ENCODE assay signal across 13 cellular contexts in the genomic region with DNA sequence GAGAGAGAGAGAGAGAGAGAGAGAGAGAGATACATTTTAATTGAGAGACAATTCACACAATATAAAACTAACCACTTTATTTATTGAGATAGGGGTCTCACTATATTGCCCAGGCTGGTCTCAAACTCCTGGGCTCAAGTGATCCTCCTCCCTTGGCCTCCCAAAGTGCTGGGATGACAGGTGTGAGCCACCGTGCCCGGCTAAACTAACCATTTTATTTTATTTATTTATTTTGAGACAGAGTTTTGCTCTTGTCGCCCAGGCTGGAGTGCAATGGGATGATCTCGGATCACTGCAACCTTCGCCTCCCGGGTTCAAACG. TPM values are rescaled to one million over a fixed set of nuclear protein-coding genes. Genes with fewer than 3 reads are reported as not detected.
DNase-seq lines count a peak whose midpoint lies in the region; ATAC-seq, FAIRE-seq and TF ChIP-seq lines count a peak whose summit lies in the region.
"Not testable (repeated sequence)": the region's sequence is repeated elsewhere in the genome, so short reads cannot be mapped to it uniquely, and the experiment has no call there.
"Had no signal": no experiment of that assay in that cellular context is flagged by ENCODE, and none has a peak within 500 bp of the region (broad histone marks: within the 10 kb centered on the region; RNA-seq: fewer than 3 reads in every experiment).

No MANE protein-coding gene starts in this region.

- H3K18ac ChIP-seq in trophoblast cell (ENCODE audit: low read length): not testable (repeated sequence)

- not testable (repeated sequence) for H3K23ac ChIP-seq in trophoblast cell (ENCODE audit: low read length)

- TF ChIP-seq EP300 in K562 (IDR thresholded peaks at IDR 0.05; ENCODE audit: low read length): not testable (repeated sequence)

- TF ChIP-seq POLR2A in K562 (conservative IDR thresholded peaks at IDR 0.05); esophagus squamous epithelium (IDR thresholded peaks at IDR 0.05): not testable (repeated sequence)

- H3K27me3 ChIP-seq in Loucy (ENCODE audit: insufficient read depth, low read length, poor library complexity, severe bottlenecking); K562 (ENCODE audit: control insufficient read depth in 2 of 2, insufficient read depth in 2 of 2, low read length in 2 of 2); esophagus squamous epithelium; lower lobe of right lung (ENCODE audit: low read depth); trophoblast cell (ENCODE audit: insufficient read depth, low read length): not testable (repeated sequence)

- peak overlapping the region; percentile 90 for H3K27ac ChIP-seq in K562 (ENCODE audit: extremely low read depth, low read depth, low read length)
- peak overlapping the region; percentile 89 to 100 (median 94) for H3K27ac ChIP-seq in esophagus squamous epithelium
- peak overlapping the region; percentile 82 for H3K27ac ChIP-seq in lower lobe of right lung
- peak overlapping the region; percentile 93 for H3K27ac ChIP-seq in trophoblast cell (ENCODE audit: low read depth, low read length)
- H3K27ac ChIP-seq in temporal lobe (ENCODE audit: low read depth, low read length): peak overlapping the region; percentile 85

- not testable (repeated sequence) for H3K36me3 ChIP-seq in Loucy (ENCODE audit: insufficient read depth, low read length); K562 (ENCODE audit: control insufficient read depth, insufficient read depth, low read length); esophagus squamous epithelium; lower lobe of right lung; trophoblast cell (ENCODE audit: control insufficient read depth in 1 of 2, insufficient read depth in 2 of 2, low read length in 2 of 2)

- not testable (repeated sequence) for H3K9me2 ChIP-seq in Loucy (replicated peaks; ENCODE audit: low read depth, low read length)

- not testable (repeated sequence) for H2BK12ac ChIP-seq in trophoblast cell (ENCODE audit: low read length)

- H4K91ac ChIP-seq in trophoblast cell (ENCODE audit: low read depth, low read length): peak overlapping the region; percentile 63

- not testable (repeated sequence) for BruUV-seq in K562 (replicated peaks; lab: Mats Ljungman, UMichigan)

- POLR2A ChIA-PET in activated CD4-positive, alpha-beta T cell treated with anti-CD3 and anti-CD28 coated beads, Interleukin-2, amount 10 ng/mL, durations not matched to agents 7 days and 5 days (lab: Charles Lee): not testable (repeated sequence)
- POLR2A ChIA-PET in K562 (lab: Yijun Ruan, JAX): interaction anchor here (0.7 to 2.3 kb wide), 4 partner anchors 10 to 317 kb away, joined by 3 to 21 read pairs (median 6); no protein-coding TSS in a partner anchor

- peak overlapping the region; percentile 36 for H3K4me3 ChIP-seq in Loucy (ENCODE audit: low read length, poor library complexity, severe bottlenecking)
- H3K4me3 ChIP-seq in K562; lower lobe of right lung; trophoblast cell (ENCODE audit: low read depth, low read length): not testable (repeated sequence)
- H3K4me3 ChIP-seq in esophagus squamous epithelium: peak overlapping the region in 1 of 4 donors; percentile 6

- not testable (repeated sequence) for H2AFZ ChIP-seq in Loucy (ENCODE audit: low read length); K562 (ENCODE audit: low read depth, low read length); trophoblast cell (ENCODE audit: insufficient read depth, low read length, poor library complexity)

- H4K8ac ChIP-seq in trophoblast cell (ENCODE audit: low read depth, low read length): not testable (repeated sequence)

- CTCF ChIA-PET in activated CD4-positive, alpha-beta T cell treated with anti-CD3 and anti-CD28 coated beads, Interleukin-2, amount 10 ng/mL, durations not matched to agents 7 days and 5 days (lab: Charles Lee): interaction anchor here (0.6 to 1.7 kb wide), 8 partner anchors 24 to 170 kb away, joined by 3 to 8 read pairs (median 4); a partner anchor contains a TSS
- CTCF ChIA-PET in K562 (lab: Yijun Ruan, JAX; ENCODE audit: low intra/inter-chr PET ratio): not testable (repeated sequence)

- peak overlapping the region; percentile 73 to 81 for H3K4me3 Mint-ChIP-seq in CD14-positive monocyte
- H3K4me3 Mint-ChIP-seq in activated CD4-positive, alpha-beta T cell treated with anti-CD3 and anti-CD28 coated beads, Interleukin-2, amount 10 ng/mL, durations not matched to agents 7 days and 5 days: peak overlapping the region; percentile 57

- H3K27me3 Mint-ChIP-seq in CD14-positive monocyte (ENCODE audit: low read depth in 3 of 3); activated CD4-positive, alpha-beta T cell treated with anti-CD3 and anti-CD28 coated beads, Interleukin-2, amount 10 ng/mL, durations not matched to agents 7 days and 5 days: not testable (repeated sequence)

- not testable (repeated sequence) for H2AK5ac ChIP-seq in trophoblast cell (ENCODE audit: low read length)

- H3K9ac ChIP-seq in Loucy (ENCODE audit: low read depth, low read length, poor library complexity, severe bottlenecking): peak overlapping the region; percentile 49
- H3K9ac ChIP-seq in K562 (ENCODE audit: insufficient read depth in 1 of 2, low read depth in 2 of 2, low read length in 2 of 2): peak overlapping the region in 1 of 2 experiments; percentile 62; a peak in 2 of 4 replicates
- H3K9ac ChIP-seq in trophoblast cell (ENCODE audit: low read length): not testable (repeated sequence)

- H2BK5ac ChIP-seq in trophoblast cell (ENCODE audit: low read depth, low read length, poor library complexity): not testable (repeated sequence)

- DNase-seq in CD14-positive monocyte (ENCODE audit: low spot score); activated CD4-positive, alpha-beta T cell treated with anti-CD3 and anti-CD28 coated beads, Interleukin-2, amount 10 ng/mL, durations not matched to agents 7 days and 5 days; K562 (ENCODE audit: extremely low read depth in 1 of 4, low spot score in 3 of 4); esophagus squamous epithelium (lab: John Stamatoyannopoulos, UW); lower lobe of right lung; trophoblast cell: not testable (repeated sequence)

- peaks cover 37% of the 10 kb centered on the region for H3K4me1 ChIP-seq in Loucy (ENCODE audit: insufficient read depth, low read length, poor library complexity, severe bottlenecking)
- H3K4me1 ChIP-seq in K562 (replicated peaks in 1 of 2; ENCODE audit: control insufficient read depth in 2 of 2, insufficient read depth in 2 of 2, low read length in 2 of 2): peaks cover 22 to 25% of the 10 kb centered on the region in 2 experiments
- H3K4me1 ChIP-seq in esophagus squamous epithelium: peaks cover 28 to 54% (median 38%) of the 10 kb centered on the region in 3 donors
- peaks cover 46% of the 10 kb centered on the region for H3K4me1 ChIP-seq in lower lobe of right lung
- peaks cover 8 to 26% of the 10 kb centered on the region in 2 experiments for H3K4me1 ChIP-seq in trophoblast cell (ENCODE audit: control insufficient read depth in 1 of 2, insufficient read depth in 2 of 2, low read length in 2 of 2)

- not testable (repeated sequence) for ATAC-seq in K562, lower lobe of right lung

- H4K12ac ChIP-seq in trophoblast cell (ENCODE audit: low read depth, low read length): not testable (repeated sequence)

- H3K14ac ChIP-seq in trophoblast cell (ENCODE audit: low read length): not testable (repeated sequence)

- not testable (repeated sequence) for H3K9me1 ChIP-seq in K562 (ENCODE audit: control insufficient read depth, insufficient read depth, low read length)

- H3K79me1 ChIP-seq in trophoblast cell (ENCODE audit: low read length): peaks cover 38% of the 10 kb centered on the region

- H2BK120ac ChIP-seq in trophoblast cell (ENCODE audit: insufficient read depth, low read length, poor library complexity): peak overlapping the region; percentile 84

- H3K27ac Mint-ChIP-seq in CD14-positive monocyte: peak overlapping the region; percentile 86 to 97 (median 96)
- not testable (repeated sequence) for H3K27ac Mint-ChIP-seq in activated CD4-positive, alpha-beta T cell treated with anti-CD3 and anti-CD28 coated beads, Interleukin-2, amount 10 ng/mL, durations not matched to agents 7 days and 5 days

- H3K36me3 Mint-ChIP-seq in CD14-positive monocyte; activated CD4-positive, alpha-beta T cell treated with anti-CD3 and anti-CD28 coated beads, Interleukin-2, amount 10 ng/mL, durations not matched to agents 7 days and 5 days (ENCODE audit: low read depth): not testable (repeated sequence)

- peaks cover 11% of the 10 kb centered on the region; the same call in 1 of the 2 replicates for H3F3A ChIP-seq in Loucy (ENCODE audit: low read depth)

- H4K20me1 ChIP-seq in Loucy (ENCODE audit: insufficient read depth, low read length, poor library complexity, severe bottlenecking); K562 (replicated peaks; ENCODE audit: control insufficient read depth, insufficient read depth, low read length): not testable (repeated sequence)

- TF ChIP-seq RAD21 in K562 (CRISPR knock-in tag; conservative IDR thresholded peaks at IDR 0.05 in 1 of 2, IDR thresholded peaks at IDR 0.05 in 1 of 2): not testable (repeated sequence)

- H3K79me2 ChIP-seq in Loucy (ENCODE audit: insufficient read depth, low read length): peaks cover 26% of the 10 kb centered on the region
- H3K79me2 ChIP-seq in K562 (ENCODE audit: control insufficient read depth, insufficient read depth, low read length): peaks cover 34% of the 10 kb centered on the region
- peaks cover 12% of the 10 kb centered on the region for H3K79me2 ChIP-seq in trophoblast cell (ENCODE audit: control insufficient read depth, insufficient read depth, low read length, poor library complexity)

- not testable (repeated sequence) for H3K9me3 Mint-ChIP-seq in CD14-positive monocyte; activated CD4-positive, alpha-beta T cell treated with anti-CD3 and anti-CD28 coated beads, Interleukin-2, amount 10 ng/mL, durations not matched to agents 7 days and 5 days

- WGBS in K562 (ENCODE audit: insufficient coverage, low coverage, missing lambda C conversion rate): 93% methylated on average over 7 of the region's 7 CpGs
- WGBS in esophagus squamous epithelium, 2 donors: 89% methylated on average over 7 of the region's 7 CpGs
- no CpG with 5 or more reads among the region's 7 CpGs for WGBS in trophoblast cell (ENCODE audit: extremely low coverage, insufficient coverage, insufficient read length)

- in situ Hi-C loops in K562 (cut with MboI): not testable (repeated sequence)

- TF ChIP-seq CTCF in CD14-positive monocyte (IDR thresholded peaks at IDR 0.05); Loucy (conservative IDR thresholded peaks at IDR 0.05; ENCODE audit: low read length); K562 (IDR thresholded peaks at IDR 0.05 in 2 of 3, conservative IDR thresholded peaks at IDR 0.05 in 1 of 3; ENCODE audit: insufficient read depth in 2 of 3, low read depth in 1 of 3, low read length in 3 of 3); esophagus squamous epithelium (IDR thresholded peaks at IDR 0.05); lower lobe of right lung (IDR thresholded peaks at IDR 0.05): not testable (repeated sequence)

- H3K4me2 ChIP-seq in Loucy (ENCODE audit: low read depth, low read length, poor library complexity, severe bottlenecking); trophoblast cell (ENCODE audit: low read length): not testable (repeated sequence)
- H3K4me2 ChIP-seq in K562 (ENCODE audit: insufficient read depth, low read length): peak overlapping the region; percentile 80

- peaks cover 27% of the 10 kb centered on the region for H3K4me1 Mint-ChIP-seq in CD14-positive monocyte
- H3K4me1 Mint-ChIP-seq in activated CD4-positive, alpha-beta T cell treated with anti-CD3 and anti-CD28 coated beads, Interleukin-2, amount 10 ng/mL, durations not matched to agents 7 days and 5 days: peaks cover 43% of the 10 kb centered on the region

- intact Hi-C loops in CD14-positive monocyte (cut with micrococcal nuclease): loop anchor here (2.0 to 5.0 kb wide), 3 partner anchors 25 to 84 kb away; a partner anchor contains a TSS
- intact Hi-C loops in K562 (cut with micrococcal nuclease): loop anchor here (2.0 kb wide), 1 partner anchor 13 kb away; no protein-coding TSS in a partner anchor
- intact Hi-C loops in esophagus squamous epithelium (cut with DNase I); lower lobe of right lung (cut with DNase I): not testable (repeated sequence)

- not testable (repeated sequence) for H3K9me3 ChIP-seq in Loucy (ENCODE audit: insufficient read depth, low read depth, low read length); K562 (replicated peaks; ENCODE audit: control insufficient read depth, insufficient read depth, low read depth, low read length); esophagus squamous epithelium; lower lobe of right lung; trophoblast cell (ENCODE audit: insufficient read depth, low read depth, low read length)

- FAIRE-seq in K562 (lab: Jason Lieb, UNC): not testable (repeated sequence)

- H3K4ac ChIP-seq in trophoblast cell (ENCODE audit: low read depth, low read length): not testable (repeated sequence)

RNA-seq across cellular contexts. Expression of a gene that starts 24.6 kb away (rescaled TPM):
- polyA plus RNA-seq in CD14-positive monocyte: 1 to 10 TPM; 1.0 to 3.4 TPM
- total RNA-seq in activated CD4-positive, alpha-beta T cell treated with anti-CD3 and anti-CD28 coated beads, Interleukin-2, amount 10 ng/mL, durations not matched to agents 7 days and 5 days: 100 to 1,000 TPM; 117 to 129 TPM
- 359 and 388 TPM in 2 replicates for total RNA-seq in K562 (2011; cell fraction: chromatin; rRNA removed; ENCODE audit: low replicate concordance)
- 494 and 521 TPM in 2 replicates for total RNA-seq in K562 (2011; cell fraction: nucleolus; rRNA removed)
- 684 and 892 TPM in 2 replicates for total RNA-seq in K562 (2011; cell fraction: nucleoplasm; rRNA removed)
- total RNA-seq in K562 (2014; rRNA removed): 114 and 153 TPM in 2 replicates
- 156 and 167 TPM in 2 replicates for total RNA-seq in K562 (2014; rRNA removed; fragmentation: Illumina TruSeq; extraction: Trizol)
- 159 and 165 TPM in 2 replicates for total RNA-seq in K562 (2015; rRNA removed; fragmentation: Illumina TruSeq; extraction: Trizol)
- total RNA-seq in K562 (2021): 278 and 287 TPM in 2 replicates
- polyA plus RNA-seq in K562 (2011; rRNA removed): 486 and 648 TPM in 2 replicates
- polyA plus RNA-seq in K562 (2011; cell fraction: cytosol; rRNA removed): 380 and 627 TPM in 2 replicates
- polyA plus RNA-seq in K562 (2011; cell fraction: nucleus; rRNA removed): 141 and 221 TPM in 2 replicates
- polyA plus RNA-seq in K562 (2012): 255 and 256 TPM in 2 replicates
- 279 and 309 TPM in 2 replicates for polyA plus RNA-seq in K562 (2014; fragmentation: Illumina TruSeq; extraction: Trizol)
- 100 to 1,000 TPM; 188 to 258 TPM for polyA plus RNA-seq in K562 (2014; fragmentation: Nextera tagmentation; extraction: Ambion mirVana)
- polyA plus RNA-seq in K562 (2014; rRNA removed): 166 and 184 TPM in 2 replicates
- polyA minus RNA-seq in K562 (2011; rRNA and poly(A)+ RNA removed): 582 and 700 TPM in 2 replicates
- polyA minus RNA-seq in K562 (2011; cell fraction: cytosol; rRNA and poly(A)+ RNA removed): 320 and 376 TPM in 2 replicates
- polyA minus RNA-seq in K562 (2011; cell fraction: nucleus; rRNA and poly(A)+ RNA removed): 39.0 and 97.6 TPM in 2 replicates
- 100 to 1,000 TPM in 2 of 4 donors, 10 to 100 TPM in 2; 46.7 to 307 (median 101) TPM for total RNA-seq in esophagus squamous epithelium
- 327 TPM for total RNA-seq in lower lobe of right lung
- 616 and 629 TPM in 2 replicates for polyA plus RNA-seq in trophoblast cell (2013)
- total RNA-seq in temporal lobe: 174 TPM

RNA-seq across cellular contexts. Expression of a gene that starts 41.6 kb away (rescaled TPM):
- 1 to 10 TPM in 1 of 2 donors, not detected in 1; 1.5 TPM for polyA plus RNA-seq in CD14-positive monocyte
- not detected for total RNA-seq in activated CD4-positive, alpha-beta T cell treated with anti-CD3 and anti-CD28 coated beads, Interleukin-2, amount 10 ng/mL, durations not matched to agents 7 days and 5 days
- total RNA-seq in K562 (2011; cell fraction: chromatin; rRNA removed; ENCODE audit: low replicate concordance): not detected in 2 replicates
- not detected in 2 replicates for total RNA-seq in K562 (2011; cell fraction: nucleolus; rRNA removed)
- not detected in 2 replicates for total RNA-seq in K562 (2011; cell fraction: nucleoplasm; rRNA removed)
- total RNA-seq in K562 (2014; rRNA removed): not detected in 2 replicates
- total RNA-seq in K562 (2014; rRNA removed; fragmentation: Illumina TruSeq; extraction: Trizol): not detected in 2 replicates
- not detected in 2 replicates for total RNA-seq in K562 (2015; rRNA removed; fragmentation: Illumina TruSeq; extraction: Trizol)
- not detected in 2 replicates for total RNA-seq in K562 (2021)
- not detected in 2 replicates for polyA plus RNA-seq in K562 (2011; rRNA removed)
- not detected in 2 replicates for polyA plus RNA-seq in K562 (2011; cell fraction: cytosol; rRNA removed)
- 0.04 TPM in 1 of 2 replicates, not detected in the other for polyA plus RNA-seq in K562 (2011; cell fraction: nucleus; rRNA removed)
- polyA plus RNA-seq in K562 (2012): 0.30 TPM in 1 of 2 replicates, not detected in the other
- polyA plus RNA-seq in K562 (2014; fragmentation: Illumina TruSeq; extraction: Trizol): not detected in 2 replicates
- polyA plus RNA-seq in K562 (2014; fragmentation: Nextera tagmentation; extraction: Ambion mirVana): not detected
- not detected in 2 replicates for polyA plus RNA-seq in K562 (2014; rRNA removed)
- polyA minus RNA-seq in K562 (2011; rRNA and poly(A)+ RNA removed): not detected in 2 replicates
- not detected in 2 replicates for polyA minus RNA-seq in K562 (2011; cell fraction: cytosol; rRNA and poly(A)+ RNA removed)
- polyA minus RNA-seq in K562 (2011; cell fraction: nucleus; rRNA and poly(A)+ RNA removed): not detected in 2 replicates
- total RNA-seq in esophagus squamous epithelium: not detected
- 3.4 TPM for total RNA-seq in lower lobe of right lung
- not detected in 2 replicates for polyA plus RNA-seq in trophoblast cell (2013)
- total RNA-seq in temporal lobe: 0.25 TPM
- total RNA-seq: cardiac septum, epithelial cell of proximal tubule, HT-29, lung microvascular endothelial cell, Right ventricle myocardium inferior had no signal
